Comparison of ENCODE assay signal across 34 cellular contexts in the genomic region with DNA sequence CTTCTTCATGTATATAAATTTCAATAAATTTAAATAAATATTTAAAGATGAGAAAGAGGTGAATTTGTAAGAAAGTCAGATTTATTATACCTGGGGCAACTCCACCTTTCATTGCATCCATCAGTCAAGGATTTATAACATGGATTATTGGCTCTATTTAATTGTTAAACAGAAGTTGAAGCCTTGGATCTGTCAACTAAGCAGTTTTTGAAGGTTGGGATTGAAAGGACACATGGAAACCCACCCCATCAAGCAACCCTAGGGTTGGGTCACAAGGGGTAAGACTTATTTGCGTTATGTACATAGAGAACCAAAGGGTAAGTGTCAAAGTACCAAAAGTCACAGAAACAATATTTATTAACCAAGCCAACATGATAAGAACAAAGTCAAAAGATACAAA.
DNase-seq lines count a peak whose midpoint lies in the region; ATAC-seq, FAIRE-seq and TF ChIP-seq lines count a peak whose summit lies in the region.
"Had no signal": no experiment of that assay in that cellular context is flagged by ENCODE, and none has a peak within 500 bp of the region (broad histone marks: within the 10 kb centered on the region; RNA-seq: fewer than 3 reads in every experiment).

No MANE protein-coding gene starts in this region.

- CTCF ChIA-PET in HepG2 (lab: Yijun Ruan, JAX; ENCODE audit: low intra/inter-chr PET ratio, low total read pairs) (no interaction called here), A549 (lab: Yijun Ruan, JAX) (interaction anchor here (1.1 kb wide), 1 partner anchor 14 kb away, joined by 3 read pairs; no protein-coding TSS in a partner anchor), IMR-90 (lab: Yijun Ruan, JAX) (no interaction called here)

- intact Hi-C loops in HepG2 (cut with micrococcal nuclease; ENCODE audit: unreplicated experiment), result no loop called here
- intact Hi-C loops in right lobe of liver (cut with DNase I), result no loop called here
- intact Hi-C loops in IMR-90 (cut with micrococcal nuclease), result no loop called here

- H2BK20ac ChIP-seq in IMR-90 (ENCODE audit: low read depth, low read length), result no peak overlapping the region

- TF ChIP-seq EP300 in HepG2 (IDR thresholded peaks at IDR 0.05; ENCODE audit: low read depth in 2 of 2, low read length in 2 of 2) (no peak), HepG2 (CRISPR knock-in tag; IDR thresholded peaks at IDR 0.05; ENCODE audit: borderline replicate concordance) (no peak), A549 (IDR thresholded peaks at IDR 0.05) (no peak)

- no peak overlapping the region for H2BK5ac ChIP-seq in IMR-90 (ENCODE audit: low read depth, low read length, poor library complexity, severe bottlenecking)

- TF ChIP-seq POLR2A in HepG2 (IDR thresholded peaks at IDR 0.05; ENCODE audit: insufficient read depth in 1 of 2, low read depth in 2 of 2, low read length in 2 of 2), result no peak
- TF ChIP-seq POLR2A in right lobe of liver (IDR thresholded peaks at IDR 0.05), result no peak
- TF ChIP-seq POLR2A in A549 (IDR thresholded peaks at IDR 0.05; ENCODE audit: low read length), result no peak
- TF ChIP-seq POLR2A in IMR-90 (IDR thresholded peaks at IDR 0.05; ENCODE audit: low read depth, low read length), result no peak

- H3K79me1 ChIP-seq in IMR-90 (ENCODE audit: low read depth in 1 of 2, low read length in 2 of 2), result no peaks in the 10 kb centered on the region

- no peak for DNase-seq in HepG2 (ENCODE audit: low spot score)
- no peak for DNase-seq in right lobe of liver
- no peak for DNase-seq in A549 (ENCODE audit: low read depth in 1 of 2, low spot score in 1 of 2)
- DNase-seq in IMR-90, result no peak
- no peak for DNase-seq in KBM-7
- no peak for DNase-seq in activated naive CD4-positive, alpha-beta T cell treated with anti-CD3 and anti-CD28 coated beads, Interleukin-2, amount 50 U/mL, for 16 hours
- DNase-seq in NCI-H2107 treated with DMSO at 0.1 percent for 48 hours (lab: John Stamatoyannopoulos, UW; ENCODE audit: unreplicated experiment), result no peak
- DNase-seq: 8988T; ACHN; AML-193; BE2C; C1 segment of cervical spinal cord; Caco-2; Calu3; CD4-positive, alpha-beta memory T cell; CD4-positive, alpha-beta T cell; CD4-positive, CD25-positive, alpha-beta regulatory T cell; CD8-positive, alpha-beta memory T cell; CD8-positive, alpha-beta T cell; COR-L47; DMS 273 treated with DMSO at 0.1 percent for 48 hours; DMS153; DMS53; DMS79; DMS79 treated with DMSO at 0.1 percent for 48 hours; DND-41; EL had no signal

- no peak overlapping the region for H3K14ac ChIP-seq in IMR-90 (replicated peaks; ENCODE audit: low read depth, low read length)

- in situ Hi-C loops in HepG2 (cut with HindIII; ENCODE audit: extremely low pct_ligation_motif_present, low pct_unique_long_range_greater_than_20kb), result loop anchor here (10.0 kb wide), 1 partner anchor 359 kb away; no protein-coding TSS in a partner anchor
- in situ Hi-C loops in IMR-90 (cut with MboI; ENCODE audit: low sequenced_read_pairs), result no loop called here
- in situ Hi-C loops in KBM-7 (cut with MboI; ENCODE audit: low pct_unique_long_range_greater_than_20kb, low sequenced_read_pairs), result no loop called here

- WGBS in HepG2 (ENCODE audit: low lambda C conversion rate), result 0% methylated on average over 1 of the region's 1 CpG
- WGBS in right lobe of liver (ENCODE audit: insufficient coverage, low coverage, low lambda C conversion rate, missing lambda C conversion rate), result 33% methylated on average over 1 of the region's 1 CpG
- 3% methylated on average over 1 of the region's 1 CpG for WGBS in A549 (ENCODE audit: missing lambda C conversion rate)
- WGBS in IMR-90 (ENCODE audit: extremely low coverage in 2 of 2, insufficient read length in 1 of 2), 2 experiments, result no CpG with 5 or more reads among the region's 1 CpG
- WGBS in liver, result 31% methylated on average over 1 of the region's 1 CpG

- ATAC-seq in HepG2 (no peak), right lobe of liver (no peak), A549 (no peak), IMR-90 (ENCODE audit: low read depth) (no peak)
- ATAC-seq: CD8-positive, alpha-beta T cell had no signal

- no peak overlapping the region for H3K18ac ChIP-seq in IMR-90 (ENCODE audit: low read depth, low read length)

- H4K5ac ChIP-seq in IMR-90 (ENCODE audit: low read depth, low read length), result no peak overlapping the region

- no peak overlapping the region for H3K4ac ChIP-seq in IMR-90 (ENCODE audit: low read depth, low read length)

- H3K79me2 ChIP-seq in HepG2 (ENCODE audit: insufficient read depth, low read length), result no peaks in the 10 kb centered on the region

- H2AK5ac ChIP-seq in IMR-90 (ENCODE audit: low read depth, low read length), result no peak overlapping the region

- H3K27ac ChIP-seq in HepG2 (ENCODE audit: extremely low read length, insufficient read depth, low read length), result no peak overlapping the region
- no peak overlapping the region for H3K27ac ChIP-seq in right lobe of liver
- H3K27ac ChIP-seq in A549, result no peak overlapping the region
- no peak overlapping the region for H3K27ac ChIP-seq in IMR-90 (ENCODE audit: insufficient read depth, low read length)
- H3K27ac ChIP-seq in liver (ENCODE audit: low read depth in 1 of 2, low read length in 2 of 2), result no peak overlapping the region
- H3K27ac ChIP-seq: 22Rv1; BLaER1; BLaER1 treated with 17β-estradiol and CSF1 and Interleukin-3, amounts not matched to agents 10 nM and 100 nM; C4-2B had no signal

- H3K9me3 ChIP-seq in HepG2 (ENCODE audit: low read length) (no peaks in the 10 kb centered on the region), right lobe of liver (no peaks in the 10 kb centered on the region), A549 (no peaks in the 10 kb centered on the region), IMR-90 (ENCODE audit: control insufficient read depth, insufficient read depth, low read length) (peaks cover 5% of the 10 kb centered on the region; the same call in 1 of the 2 replicates), liver (ENCODE audit: control insufficient read depth in 4 of 4, low read length in 3 of 4) (no peaks in the 10 kb centered on the region)
- H3K9me3 ChIP-seq: BE2C; BLaER1; BLaER1 treated with 17β-estradiol and CSF1 and Interleukin-3, amounts not matched to agents 10 nM and 100 nM; Caco-2 had no signal

- H3K4me2 ChIP-seq in HepG2 (ENCODE audit: low read depth, low read length) (no peak overlapping the region), A549 (no peak overlapping the region), IMR-90 (ENCODE audit: low read depth, low read length) (no peak overlapping the region)
- H3K4me2 ChIP-seq: BLaER1; BLaER1 treated with 17β-estradiol and CSF1 and Interleukin-3, amounts not matched to agents 10 nM and 100 nM had no signal

- H3K23ac ChIP-seq in IMR-90 (ENCODE audit: low read depth, low read length), result no peak overlapping the region

- no peak overlapping the region for H3K9ac ChIP-seq in HepG2 (ENCODE audit: insufficient read depth, low read depth, low read length)
- no peak overlapping the region for H3K9ac ChIP-seq in IMR-90 (ENCODE audit: low read depth, low read length)
- no peak overlapping the region for H3K9ac ChIP-seq in liver (ENCODE audit: low read depth in 1 of 2, low read length in 2 of 2)
- H3K9ac ChIP-seq: BLaER1; BLaER1 treated with 17β-estradiol and CSF1 and Interleukin-3, amounts not matched to agents 10 nM and 100 nM had no signal

- H2AFZ ChIP-seq in HepG2 (ENCODE audit: low read length), result no peak overlapping the region
- H2AFZ ChIP-seq in IMR-90 (replicated peaks; ENCODE audit: low read length, poor library complexity), result no peak overlapping the region

- H2AK9ac ChIP-seq in IMR-90 (replicated peaks; ENCODE audit: low read depth, low read length, poor library complexity), result no peak overlapping the region

- H3K4me1 ChIP-seq in HepG2 (ENCODE audit: insufficient read depth, low read length), result no peaks in the 10 kb centered on the region
- no peaks in the 10 kb centered on the region for H3K4me1 ChIP-seq in right lobe of liver
- H3K4me1 ChIP-seq in A549, result no peaks in the 10 kb centered on the region
- H3K4me1 ChIP-seq in IMR-90 (ENCODE audit: control insufficient read depth, insufficient read depth, low read length), result no peaks in the 10 kb centered on the region
- H3K4me1 ChIP-seq in liver (ENCODE audit: control insufficient read depth in 4 of 4, insufficient read depth in 4 of 4, low read length in 3 of 4), result peaks cover 0 to 5% (median under 1%) of the 10 kb centered on the region in 4 donors
- H3K4me1 ChIP-seq: BE2C; BLaER1; BLaER1 treated with 17β-estradiol and CSF1 and Interleukin-3, amounts not matched to agents 10 nM and 100 nM; Caco-2 had no signal

- no peak overlapping the region for H2BK120ac ChIP-seq in IMR-90 (ENCODE audit: low read depth, low read length)

- POLR2A ChIA-PET in HepG2 (lab: Yijun Ruan, JAX), result no interaction called here
- POLR2A ChIA-PET in A549 (lab: Yijun Ruan, JAX), result no interaction called here
- POLR2A ChIA-PET in IMR-90 (lab: Charles Lee; ENCODE audit: unreplicated experiment), result no interaction called here

- FAIRE-seq in HepG2 (lab: Jason Lieb, UNC) (no peak), A549 (lab: Jason Lieb, UNC) (no peak)
- FAIRE-seq: A204.1, D721Med had no signal

- no peaks in the 10 kb centered on the region for H3K9me1 ChIP-seq in IMR-90 (ENCODE audit: insufficient read depth, low read length)

- no peak overlapping the region for H2BK15ac ChIP-seq in IMR-90 (ENCODE audit: low read depth, low read length)

- TF ChIP-seq RAD21 in HepG2 (CRISPR knock-in tag; IDR thresholded peaks at IDR 0.05), result no peak
- TF ChIP-seq RAD21 in A549 (conservative IDR thresholded peaks at IDR 0.05 in 1 of 2, IDR thresholded peaks at IDR 0.05 in 1 of 2), result no peak
- no peak for TF ChIP-seq RAD21 in IMR-90 (IDR thresholded peaks at IDR 0.05; ENCODE audit: low read length)
- no peak for TF ChIP-seq RAD21 in liver (IDR thresholded peaks at IDR 0.05)

- H3K4me3 ChIP-seq in HepG2 (replicated peaks in 1 of 3; ENCODE audit: insufficient read depth in 1 of 3, low read depth in 2 of 3, low read length in 3 of 3) (no peak overlapping the region), right lobe of liver (no peak overlapping the region), A549 (no peak overlapping the region), IMR-90 (ENCODE audit: insufficient read depth, low read depth, low read length) (no peak overlapping the region), liver (ENCODE audit: low read depth in 1 of 3, low read length in 3 of 3) (no peak overlapping the region)
- H3K4me3 ChIP-seq: BLaER1; BLaER1 treated with 17β-estradiol and CSF1 and Interleukin-3, amounts not matched to agents 10 nM and 100 nM had no signal

- H4K20me1 ChIP-seq in HepG2 (ENCODE audit: insufficient read depth, low read length), result no peaks in the 10 kb centered on the region
- no peaks in the 10 kb centered on the region for H4K20me1 ChIP-seq in IMR-90 (ENCODE audit: insufficient read depth, low read length)
- H4K20me1 ChIP-seq: BLaER1; BLaER1 treated with 17β-estradiol and CSF1 and Interleukin-3, amounts not matched to agents 10 nM and 100 nM had no signal

- no peak overlapping the region for H4K91ac ChIP-seq in IMR-90 (ENCODE audit: insufficient read depth, low read depth, low read length)

- BruUV-seq in HepG2 (replicated peaks; lab: Mats Ljungman, UMichigan) (no TSS peak), IMR-90 (replicated peaks; lab: Mats Ljungman, UMichigan) (no TSS peak)

- no peak overlapping the region for H3K56ac ChIP-seq in IMR-90 (ENCODE audit: extremely low read depth, insufficient read depth, low read length)

- H4K8ac ChIP-seq in IMR-90 (ENCODE audit: low read depth in 2 of 2, low read length in 2 of 2), result no peak overlapping the region

- H3K27me3 ChIP-seq in HepG2 (ENCODE audit: control insufficient read depth in 1 of 2, insufficient read depth in 2 of 2, low read length in 2 of 2) (no peaks in the 10 kb centered on the region; a peak in 1 of 5 replicates), right lobe of liver (no peaks in the 10 kb centered on the region), IMR-90 (ENCODE audit: control insufficient read depth, insufficient read depth, low read length) (no peaks in the 10 kb centered on the region), liver (ENCODE audit: control insufficient read depth in 4 of 4, insufficient read depth in 4 of 4, low read length in 3 of 4) (no peaks in the 10 kb centered on the region)
- H3K27me3 ChIP-seq: BE2C; BLaER1; BLaER1 treated with 17β-estradiol and CSF1 and Interleukin-3, amounts not matched to agents 10 nM and 100 nM had no signal

- TF ChIP-seq CTCF in HepG2 (CRISPR knock-in tag; IDR thresholded peaks at IDR 0.05) (no peak), right lobe of liver (IDR thresholded peaks at IDR 0.05) (no peak), A549 (IDR thresholded peaks at IDR 0.05) (no peak), IMR-90 (conservative IDR thresholded peaks at IDR 0.05; ENCODE audit: low read depth, low read length) (no peak), liver (IDR thresholded peaks at IDR 0.05; ENCODE audit: low read depth, low read length, missing input control) (no peak)

- no peaks in the 10 kb centered on the region for H3K36me3 ChIP-seq in HepG2 (replicated peaks in 1 of 2; ENCODE audit: control insufficient read depth in 1 of 2, insufficient read depth in 2 of 2, low read length in 2 of 2)
- no peaks in the 10 kb centered on the region for H3K36me3 ChIP-seq in right lobe of liver
- H3K36me3 ChIP-seq in IMR-90 (ENCODE audit: control insufficient read depth, insufficient read depth, low read length), result no peaks in the 10 kb centered on the region
- H3K36me3 ChIP-seq in liver (ENCODE audit: control insufficient read depth in 4 of 4, insufficient read depth in 3 of 4, low read depth in 1 of 4, low read length in 3 of 4), result no peaks in the 10 kb centered on the region
- H3K36me3 ChIP-seq: BE2C; BLaER1; BLaER1 treated with 17β-estradiol and CSF1 and Interleukin-3, amounts not matched to agents 10 nM and 100 nM had no signal

- dilution Hi-C loops in IMR-90 (cut with HindIII; ENCODE audit: low sequenced_read_pairs, unreplicated experiment), result no loop called here

Comparison
In these comparisons a context has a peak if more than half of its experiments do, and no peak if none do; other contexts are left out.
1. Of the 38 proteins assayed by ChIP-seq in both HepG2 and A549: peak only in HepG2: none; only in A549: none; in both: MAFK; in neither: 37.